Comparison of ENCODE assay signal across 8 cellular contexts in the genomic region with DNA sequence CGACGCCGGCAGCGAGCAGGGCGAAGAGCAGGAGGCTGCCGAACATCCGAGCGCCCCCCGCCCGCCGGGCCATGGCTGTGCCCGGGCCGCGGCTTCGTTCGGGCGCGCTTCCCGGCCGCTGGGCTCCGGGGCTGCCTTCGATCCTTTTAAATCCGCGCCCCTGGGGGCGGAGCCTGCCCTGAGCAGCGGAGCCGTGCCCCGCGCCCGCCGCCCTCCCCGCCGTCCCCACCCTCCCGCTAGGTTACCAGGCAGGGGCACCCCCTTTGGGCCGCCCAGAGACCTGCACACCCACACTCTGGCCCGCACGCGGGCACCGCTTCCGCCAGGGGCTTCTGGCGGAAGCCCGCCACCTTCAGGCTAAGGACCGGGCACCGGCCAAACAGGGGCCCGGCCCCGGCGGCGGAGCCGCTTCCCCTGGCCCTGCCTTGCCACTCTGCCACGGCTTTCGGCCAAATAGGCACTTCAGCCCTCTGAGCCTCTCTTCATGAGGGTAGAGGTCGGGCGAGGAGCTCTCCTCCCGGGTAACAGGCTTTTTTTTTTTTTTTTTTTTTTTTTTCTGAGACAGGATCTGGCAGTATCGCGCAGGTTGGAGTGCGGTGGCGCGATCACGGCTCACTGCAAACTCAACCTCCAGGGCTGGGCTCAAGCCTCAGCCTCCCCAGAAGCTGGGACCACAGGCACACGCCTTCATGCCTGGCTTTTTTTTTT.
DNase-seq lines count a peak whose midpoint lies in the region; ATAC-seq lines count a peak whose summit lies in the region.

A gene with protein sequence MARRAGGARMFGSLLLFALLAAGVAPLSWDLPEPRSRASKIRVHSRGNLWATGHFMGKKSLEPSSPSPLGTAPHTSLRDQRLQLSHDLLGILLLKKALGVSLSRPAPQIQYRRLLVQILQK (minus strand): TSS at position 120 of the 708 bp plus-strand sequence. CDS start 47 bp downstream, at position 73.

- ATAC-seq in GM18870 (IDR thresholded peaks at IDR 0.05; ENCODE audit: unreplicated experiment) (peak; percentile 41), HG03108 (IDR thresholded peaks at IDR 0.05; ENCODE audit: unreplicated experiment) (peak; percentile 71)

- DNase-seq in AG08395 (ENCODE audit: low spot score), result peak; percentile 81
- DNase-seq in NCI-H226, result peak; percentile 82
- DNase-seq in activated CD4-positive, alpha-beta T cell treated with anti-CD3 and anti-CD28 coated beads for 1 hour, result peak; percentile 74
- DNase-seq in cerebellar cortex (ENCODE audit: low spot score), result peak; percentile 43
- DNase-seq in kidney glomerular epithelial cell (lab: John Stamatoyannopoulos, UW), result peak; percentile 64
- DNase-seq in stimulated activated CD4-positive, alpha-beta T cell treated with anti-CD3 and anti-CD28 coated beads, Interleukin-1b, Interleukin-23, amount 100 ng/mL, for 1 hour (ENCODE audit: low read depth in 2 of 2), result peak; percentile 54 to 64

Comparison
In these comparisons a context has a peak if more than half of its experiments do, and no peak if none do; other contexts are left out.
1. Peak in every context shown above with its lines: DNase-seq and ATAC-seq.